Comparison of ENCODE assay signal across 2 cellular contexts in genomic region chr19:43349813-43350212, GRCh38. TPM values are rescaled to one million over a fixed set of nuclear protein-coding genes. Genes with fewer than 3 reads are reported as not detected.
"Had no signal": no experiment of that assay in that cellular context is flagged by ENCODE, and none has a peak within 500 bp of the region (broad histone marks: within the 10 kb centered on the region; RNA-seq: fewer than 3 reads in every experiment).

No MANE protein-coding gene starts in this region.

RNA-seq across cellular contexts. Expression of gene CD177, which starts 3.7 kb away (rescaled TPM):
- total RNA-seq: mononuclear cell; naive thymus-derived CD4-positive, alpha-beta T cell had no signal
